ENCODE assay signal across 1 cellular context in the genomic region with DNA sequence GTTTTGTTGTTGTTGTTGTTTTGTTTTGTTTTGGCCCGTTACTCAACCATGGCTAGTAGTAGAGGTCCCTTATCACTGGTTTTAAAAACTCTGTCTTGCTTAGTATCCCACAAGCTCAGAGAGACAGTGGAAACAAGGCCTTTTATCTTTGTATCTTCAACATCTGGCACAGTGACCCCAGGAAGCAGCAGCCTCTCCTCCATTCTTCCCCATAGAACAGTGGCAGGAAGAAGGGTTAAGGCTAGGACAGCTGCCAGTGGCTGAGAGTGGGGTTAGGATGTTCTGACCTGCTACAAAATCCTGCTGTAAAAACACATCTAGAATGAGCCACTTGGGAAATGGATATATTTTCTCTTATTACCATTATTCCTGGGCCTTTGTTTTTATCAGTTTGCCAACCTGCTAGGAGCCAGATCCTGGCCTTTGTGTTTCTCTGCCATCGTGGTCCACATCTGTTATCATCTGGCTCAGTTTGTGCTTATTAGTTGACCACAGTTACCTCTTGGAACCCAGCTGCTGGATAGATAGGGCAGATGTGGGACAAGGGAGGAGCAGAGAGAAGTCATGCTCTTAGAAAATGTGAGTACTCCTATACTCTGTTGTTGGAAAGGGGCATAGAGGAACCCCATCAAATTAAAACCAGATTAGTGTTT.
TF ChIP-seq lines count a peak whose summit lies in the region.

No MANE protein-coding gene starts in this region.

TF ChIP-seq in K562, 482 proteins besides CTCF, POLR2A, EP300 and RAD21 (continued from another document and continues in another):
- TF ChIP-seq ESRRB (CRISPR knock-in tag; IDR thresholded peaks at IDR 0.05; ENCODE audit: borderline replicate concordance) (no peak), RUNX1 (IDR thresholded peaks at IDR 0.05; ENCODE audit: low read depth) (0 out of 2 replicates have a peak, but pooled peaks have one; percentile 69), SMAD2 (IDR thresholded peaks at IDR 0.05; ENCODE audit: low read depth, low read length) (no peak), POLR2AphosphoS5 (IDR thresholded peaks at IDR 0.05; ENCODE audit: control insufficient read depth, insufficient read depth, low read depth, low read length) (peak; percentile 95), CXXC5 (CRISPR knock-in tag; IDR thresholded peaks at IDR 0.05) (peak; percentile 38; the same call in 1 of the 2 replicates), ZNF583 (CRISPR knock-in tag; IDR thresholded peaks at IDR 0.05) (peak; percentile 76; the same call in 1 of the 2 replicates), EZH2 (IDR thresholded peaks at IDR 0.05; ENCODE audit: borderline replicate concordance, low read depth, low read length) (no peak), CBFA2T3 (IDR thresholded peaks at IDR 0.05) (peak; percentile 97), CBFA2T2 (conservative IDR thresholded peaks at IDR 0.05) (peak; percentile 96), TCFL5 (CRISPR knock-in tag; conservative IDR thresholded peaks at IDR 0.05) (no peak; the same call in 1 of the 2 replicates), MEF2A (IDR thresholded peaks at IDR 0.05; ENCODE audit: control insufficient read depth, low read depth, low read length) (0 out of 2 replicates have a peak, but pooled peaks have one; percentile 7), NR2F6 (CRISPR knock-in tag; IDR thresholded peaks at IDR 0.05) (no peak), STAT5A (IDR thresholded peaks at IDR 0.05; ENCODE audit: borderline replicate concordance, low read length) (peak; percentile 84), HMGN3 (IDR thresholded peaks at IDR 0.05; ENCODE audit: borderline replicate concordance, extremely low read depth, insufficient read length, low read depth, low read length) (no peak), BCOR (IDR thresholded peaks at IDR 0.05) (no peak), POU5F1 (IDR thresholded peaks at IDR 0.05; ENCODE audit: borderline replicate concordance, low read depth, low read length, partially characterized antibody) (no peak), ZBTB7A (IDR thresholded peaks at IDR 0.05; ENCODE audit: borderline replicate concordance, control insufficient read depth, low read depth, low read length) (no peak), ZNF668 (CRISPR knock-in tag; IDR thresholded peaks at IDR 0.05) (no peak), GABPA (tag; conservative IDR thresholded peaks at IDR 0.05; ENCODE audit: low read depth) (peak; percentile 19), EGR1 (conservative IDR thresholded peaks at IDR 0.05) (no peak), ZNF354B (CRISPR knock-in tag; IDR thresholded peaks at IDR 0.05) (no peak), GTF2F1 (IDR thresholded peaks at IDR 0.05; ENCODE audit: low read depth, low read length) (no peak)
- TF ChIP-seq, protein P1, sequence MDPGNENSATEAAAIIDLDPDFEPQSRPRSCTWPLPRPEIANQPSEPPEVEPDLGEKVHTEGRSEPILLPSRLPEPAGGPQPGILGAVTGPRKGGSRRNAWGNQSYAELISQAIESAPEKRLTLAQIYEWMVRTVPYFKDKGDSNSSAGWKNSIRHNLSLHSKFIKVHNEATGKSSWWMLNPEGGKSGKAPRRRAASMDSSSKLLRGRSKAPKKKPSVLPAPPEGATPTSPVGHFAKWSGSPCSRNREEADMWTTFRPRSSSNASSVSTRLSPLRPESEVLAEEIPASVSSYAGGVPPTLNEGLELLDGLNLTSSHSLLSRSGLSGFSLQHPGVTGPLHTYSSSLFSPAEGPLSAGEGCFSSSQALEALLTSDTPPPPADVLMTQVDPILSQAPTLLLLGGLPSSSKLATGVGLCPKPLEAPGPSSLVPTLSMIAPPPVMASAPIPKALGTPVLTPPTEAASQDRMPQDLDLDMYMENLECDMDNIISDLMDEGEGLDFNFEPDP (CRISPR knock-in tag; IDR thresholded peaks at IDR 0.05): no peak
- TF ChIP-seq, protein P2, sequence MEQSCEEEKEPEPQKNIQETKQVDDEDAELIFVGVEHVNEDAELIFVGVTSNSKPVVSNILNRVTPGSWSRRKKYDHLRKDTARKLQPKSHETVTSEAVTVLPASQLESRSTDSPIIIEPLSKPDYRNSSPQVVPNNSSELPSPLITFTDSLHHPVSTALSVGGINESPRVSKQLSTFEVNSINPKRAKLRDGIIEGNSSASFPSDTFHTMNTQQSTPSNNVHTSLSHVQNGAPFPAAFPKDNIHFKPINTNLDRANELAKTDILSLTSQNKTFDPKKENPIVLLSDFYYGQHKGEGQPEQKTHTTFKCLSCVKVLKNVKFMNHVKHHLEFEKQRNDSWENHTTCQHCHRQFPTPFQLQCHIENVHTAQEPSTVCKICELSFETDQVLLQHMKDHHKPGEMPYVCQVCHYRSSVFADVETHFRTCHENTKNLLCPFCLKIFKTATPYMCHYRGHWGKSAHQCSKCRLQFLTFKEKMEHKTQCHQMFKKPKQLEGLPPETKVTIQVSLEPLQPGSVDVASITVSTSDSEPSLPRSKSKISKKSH (CRISPR knock-in tag; IDR thresholded peaks at IDR 0.05): no peak
- TF ChIP-seq, protein P3, sequence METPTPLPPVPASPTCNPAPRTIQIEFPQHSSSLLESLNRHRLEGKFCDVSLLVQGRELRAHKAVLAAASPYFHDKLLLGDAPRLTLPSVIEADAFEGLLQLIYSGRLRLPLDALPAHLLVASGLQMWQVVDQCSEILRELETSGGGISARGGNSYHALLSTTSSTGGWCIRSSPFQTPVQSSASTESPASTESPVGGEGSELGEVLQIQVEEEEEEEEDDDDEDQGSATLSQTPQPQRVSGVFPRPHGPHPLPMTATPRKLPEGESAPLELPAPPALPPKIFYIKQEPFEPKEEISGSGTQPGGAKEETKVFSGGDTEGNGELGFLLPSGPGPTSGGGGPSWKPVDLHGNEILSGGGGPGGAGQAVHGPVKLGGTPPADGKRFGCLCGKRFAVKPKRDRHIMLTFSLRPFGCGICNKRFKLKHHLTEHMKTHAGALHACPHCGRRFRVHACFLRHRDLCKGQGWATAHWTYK (CRISPR knock-in tag; IDR thresholded peaks at IDR 0.05): peak; percentile 69; the same call in 1 of the 2 replicates
- TF ChIP-seq, protein P4, sequence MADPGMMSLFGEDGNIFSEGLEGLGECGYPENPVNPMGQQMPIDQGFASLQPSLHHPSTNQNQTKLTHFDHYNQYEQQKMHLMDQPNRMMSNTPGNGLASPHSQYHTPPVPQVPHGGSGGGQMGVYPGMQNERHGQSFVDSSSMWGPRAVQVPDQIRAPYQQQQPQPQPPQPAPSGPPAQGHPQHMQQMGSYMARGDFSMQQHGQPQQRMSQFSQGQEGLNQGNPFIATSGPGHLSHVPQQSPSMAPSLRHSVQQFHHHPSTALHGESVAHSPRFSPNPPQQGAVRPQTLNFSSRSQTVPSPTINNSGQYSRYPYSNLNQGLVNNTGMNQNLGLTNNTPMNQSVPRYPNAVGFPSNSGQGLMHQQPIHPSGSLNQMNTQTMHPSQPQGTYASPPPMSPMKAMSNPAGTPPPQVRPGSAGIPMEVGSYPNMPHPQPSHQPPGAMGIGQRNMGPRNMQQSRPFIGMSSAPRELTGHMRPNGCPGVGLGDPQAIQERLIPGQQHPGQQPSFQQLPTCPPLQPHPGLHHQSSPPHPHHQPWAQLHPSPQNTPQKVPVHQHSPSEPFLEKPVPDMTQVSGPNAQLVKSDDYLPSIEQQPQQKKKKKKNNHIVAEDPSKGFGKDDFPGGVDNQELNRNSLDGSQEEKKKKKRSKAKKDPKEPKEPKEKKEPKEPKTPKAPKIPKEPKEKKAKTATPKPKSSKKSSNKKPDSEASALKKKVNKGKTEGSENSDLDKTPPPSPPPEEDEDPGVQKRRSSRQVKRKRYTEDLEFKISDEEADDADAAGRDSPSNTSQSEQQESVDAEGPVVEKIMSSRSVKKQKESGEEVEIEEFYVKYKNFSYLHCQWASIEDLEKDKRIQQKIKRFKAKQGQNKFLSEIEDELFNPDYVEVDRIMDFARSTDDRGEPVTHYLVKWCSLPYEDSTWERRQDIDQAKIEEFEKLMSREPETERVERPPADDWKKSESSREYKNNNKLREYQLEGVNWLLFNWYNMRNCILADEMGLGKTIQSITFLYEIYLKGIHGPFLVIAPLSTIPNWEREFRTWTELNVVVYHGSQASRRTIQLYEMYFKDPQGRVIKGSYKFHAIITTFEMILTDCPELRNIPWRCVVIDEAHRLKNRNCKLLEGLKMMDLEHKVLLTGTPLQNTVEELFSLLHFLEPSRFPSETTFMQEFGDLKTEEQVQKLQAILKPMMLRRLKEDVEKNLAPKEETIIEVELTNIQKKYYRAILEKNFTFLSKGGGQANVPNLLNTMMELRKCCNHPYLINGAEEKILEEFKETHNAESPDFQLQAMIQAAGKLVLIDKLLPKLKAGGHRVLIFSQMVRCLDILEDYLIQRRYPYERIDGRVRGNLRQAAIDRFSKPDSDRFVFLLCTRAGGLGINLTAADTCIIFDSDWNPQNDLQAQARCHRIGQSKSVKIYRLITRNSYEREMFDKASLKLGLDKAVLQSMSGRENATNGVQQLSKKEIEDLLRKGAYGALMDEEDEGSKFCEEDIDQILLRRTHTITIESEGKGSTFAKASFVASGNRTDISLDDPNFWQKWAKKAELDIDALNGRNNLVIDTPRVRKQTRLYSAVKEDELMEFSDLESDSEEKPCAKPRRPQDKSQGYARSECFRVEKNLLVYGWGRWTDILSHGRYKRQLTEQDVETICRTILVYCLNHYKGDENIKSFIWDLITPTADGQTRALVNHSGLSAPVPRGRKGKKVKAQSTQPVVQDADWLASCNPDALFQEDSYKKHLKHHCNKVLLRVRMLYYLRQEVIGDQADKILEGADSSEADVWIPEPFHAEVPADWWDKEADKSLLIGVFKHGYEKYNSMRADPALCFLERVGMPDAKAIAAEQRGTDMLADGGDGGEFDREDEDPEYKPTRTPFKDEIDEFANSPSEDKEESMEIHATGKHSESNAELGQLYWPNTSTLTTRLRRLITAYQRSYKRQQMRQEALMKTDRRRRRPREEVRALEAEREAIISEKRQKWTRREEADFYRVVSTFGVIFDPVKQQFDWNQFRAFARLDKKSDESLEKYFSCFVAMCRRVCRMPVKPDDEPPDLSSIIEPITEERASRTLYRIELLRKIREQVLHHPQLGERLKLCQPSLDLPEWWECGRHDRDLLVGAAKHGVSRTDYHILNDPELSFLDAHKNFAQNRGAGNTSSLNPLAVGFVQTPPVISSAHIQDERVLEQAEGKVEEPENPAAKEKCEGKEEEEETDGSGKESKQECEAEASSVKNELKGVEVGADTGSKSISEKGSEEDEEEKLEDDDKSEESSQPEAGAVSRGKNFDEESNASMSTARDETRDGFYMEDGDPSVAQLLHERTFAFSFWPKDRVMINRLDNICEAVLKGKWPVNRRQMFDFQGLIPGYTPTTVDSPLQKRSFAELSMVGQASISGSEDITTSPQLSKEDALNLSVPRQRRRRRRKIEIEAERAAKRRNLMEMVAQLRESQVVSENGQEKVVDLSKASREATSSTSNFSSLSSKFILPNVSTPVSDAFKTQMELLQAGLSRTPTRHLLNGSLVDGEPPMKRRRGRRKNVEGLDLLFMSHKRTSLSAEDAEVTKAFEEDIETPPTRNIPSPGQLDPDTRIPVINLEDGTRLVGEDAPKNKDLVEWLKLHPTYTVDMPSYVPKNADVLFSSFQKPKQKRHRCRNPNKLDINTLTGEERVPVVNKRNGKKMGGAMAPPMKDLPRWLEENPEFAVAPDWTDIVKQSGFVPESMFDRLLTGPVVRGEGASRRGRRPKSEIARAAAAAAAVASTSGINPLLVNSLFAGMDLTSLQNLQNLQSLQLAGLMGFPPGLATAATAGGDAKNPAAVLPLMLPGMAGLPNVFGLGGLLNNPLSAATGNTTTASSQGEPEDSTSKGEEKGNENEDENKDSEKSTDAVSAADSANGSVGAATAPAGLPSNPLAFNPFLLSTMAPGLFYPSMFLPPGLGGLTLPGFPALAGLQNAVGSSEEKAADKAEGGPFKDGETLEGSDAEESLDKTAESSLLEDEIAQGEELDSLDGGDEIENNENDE (IDR thresholded peaks at IDR 0.05; ENCODE audit: low read depth, low read length): no peak
- TF ChIP-seq, protein P5, sequence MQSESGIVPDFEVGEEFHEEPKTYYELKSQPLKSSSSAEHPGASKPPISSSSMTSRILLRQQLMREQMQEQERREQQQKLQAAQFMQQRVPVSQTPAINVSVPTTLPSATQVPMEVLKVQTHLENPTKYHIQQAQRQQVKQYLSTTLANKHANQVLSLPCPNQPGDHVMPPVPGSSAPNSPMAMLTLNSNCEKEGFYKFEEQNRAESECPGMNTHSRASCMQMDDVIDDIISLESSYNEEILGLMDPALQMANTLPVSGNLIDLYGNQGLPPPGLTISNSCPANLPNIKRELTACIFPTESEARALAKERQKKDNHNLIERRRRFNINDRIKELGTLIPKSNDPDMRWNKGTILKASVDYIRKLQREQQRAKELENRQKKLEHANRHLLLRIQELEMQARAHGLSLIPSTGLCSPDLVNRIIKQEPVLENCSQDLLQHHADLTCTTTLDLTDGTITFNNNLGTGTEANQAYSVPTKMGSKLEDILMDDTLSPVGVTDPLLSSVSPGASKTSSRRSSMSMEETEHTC (IDR thresholded peaks at IDR 0.05): no peak
- TF ChIP-seq, protein P6, sequence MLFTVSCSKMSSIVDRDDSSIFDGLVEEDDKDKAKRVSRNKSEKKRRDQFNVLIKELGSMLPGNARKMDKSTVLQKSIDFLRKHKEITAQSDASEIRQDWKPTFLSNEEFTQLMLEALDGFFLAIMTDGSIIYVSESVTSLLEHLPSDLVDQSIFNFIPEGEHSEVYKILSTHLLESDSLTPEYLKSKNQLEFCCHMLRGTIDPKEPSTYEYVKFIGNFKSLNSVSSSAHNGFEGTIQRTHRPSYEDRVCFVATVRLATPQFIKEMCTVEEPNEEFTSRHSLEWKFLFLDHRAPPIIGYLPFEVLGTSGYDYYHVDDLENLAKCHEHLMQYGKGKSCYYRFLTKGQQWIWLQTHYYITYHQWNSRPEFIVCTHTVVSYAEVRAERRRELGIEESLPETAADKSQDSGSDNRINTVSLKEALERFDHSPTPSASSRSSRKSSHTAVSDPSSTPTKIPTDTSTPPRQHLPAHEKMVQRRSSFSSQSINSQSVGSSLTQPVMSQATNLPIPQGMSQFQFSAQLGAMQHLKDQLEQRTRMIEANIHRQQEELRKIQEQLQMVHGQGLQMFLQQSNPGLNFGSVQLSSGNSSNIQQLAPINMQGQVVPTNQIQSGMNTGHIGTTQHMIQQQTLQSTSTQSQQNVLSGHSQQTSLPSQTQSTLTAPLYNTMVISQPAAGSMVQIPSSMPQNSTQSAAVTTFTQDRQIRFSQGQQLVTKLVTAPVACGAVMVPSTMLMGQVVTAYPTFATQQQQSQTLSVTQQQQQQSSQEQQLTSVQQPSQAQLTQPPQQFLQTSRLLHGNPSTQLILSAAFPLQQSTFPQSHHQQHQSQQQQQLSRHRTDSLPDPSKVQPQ (CRISPR knock-in tag; IDR thresholded peaks at IDR 0.05; ENCODE audit: borderline replicate concordance): no peak; the same call in 1 of the 2 replicates
- TF ChIP-seq, protein P7, sequence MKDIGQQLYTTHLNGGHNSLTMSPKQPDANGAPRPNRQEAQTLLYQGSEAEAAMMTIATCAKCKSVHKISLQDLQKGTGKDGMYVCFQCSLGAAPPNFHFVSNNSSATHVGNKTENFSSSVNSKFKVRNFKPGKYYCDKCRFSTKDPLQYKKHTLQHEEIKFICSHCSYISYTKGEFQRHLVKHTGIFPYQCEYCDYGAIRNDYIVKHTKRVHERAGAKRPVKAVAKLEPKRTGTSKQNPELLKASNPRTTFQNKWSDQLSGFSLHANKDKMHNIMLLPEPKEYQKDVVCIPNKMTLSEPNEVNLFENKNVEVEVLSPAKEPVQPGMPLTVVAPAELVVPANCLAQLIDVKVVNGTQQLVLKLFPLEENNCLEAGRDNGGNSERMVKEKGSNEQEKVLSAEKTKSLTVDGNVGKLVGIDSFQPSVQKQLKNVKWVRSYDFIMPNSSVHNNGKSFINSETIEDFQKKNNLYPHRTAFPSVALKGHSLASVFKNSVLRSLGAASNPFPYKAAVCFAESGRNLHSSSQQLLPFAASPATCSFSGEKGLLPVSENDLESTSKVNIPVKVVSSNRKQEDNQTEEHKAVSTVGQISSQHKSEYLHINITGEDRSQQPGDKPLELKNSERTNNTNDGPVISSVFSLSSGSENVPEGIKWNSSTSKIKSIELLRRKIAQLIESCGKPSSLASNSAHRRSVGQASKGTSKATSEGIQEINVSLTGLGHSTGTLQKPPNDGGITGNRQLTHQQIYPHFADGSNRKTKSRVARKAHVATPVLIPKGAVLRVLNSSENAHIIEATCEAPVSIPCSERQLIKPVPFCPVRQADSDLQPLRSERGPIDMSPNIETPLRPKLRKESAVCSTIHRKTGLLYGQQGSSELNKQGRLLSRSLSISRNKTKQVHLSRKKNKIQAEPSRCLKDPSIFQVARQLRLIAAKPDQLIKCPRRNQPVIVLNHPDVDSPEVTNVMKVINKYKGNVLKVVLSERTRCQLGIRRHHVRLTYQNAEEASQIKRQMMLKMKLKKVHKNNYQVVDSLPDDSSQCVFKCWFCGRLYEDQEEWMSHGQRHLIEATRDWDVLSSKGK (CRISPR knock-in tag; IDR thresholded peaks at IDR 0.05): no peak
